Comparison of ENCODE assay signal across 11 cellular contexts in the genomic region with DNA sequence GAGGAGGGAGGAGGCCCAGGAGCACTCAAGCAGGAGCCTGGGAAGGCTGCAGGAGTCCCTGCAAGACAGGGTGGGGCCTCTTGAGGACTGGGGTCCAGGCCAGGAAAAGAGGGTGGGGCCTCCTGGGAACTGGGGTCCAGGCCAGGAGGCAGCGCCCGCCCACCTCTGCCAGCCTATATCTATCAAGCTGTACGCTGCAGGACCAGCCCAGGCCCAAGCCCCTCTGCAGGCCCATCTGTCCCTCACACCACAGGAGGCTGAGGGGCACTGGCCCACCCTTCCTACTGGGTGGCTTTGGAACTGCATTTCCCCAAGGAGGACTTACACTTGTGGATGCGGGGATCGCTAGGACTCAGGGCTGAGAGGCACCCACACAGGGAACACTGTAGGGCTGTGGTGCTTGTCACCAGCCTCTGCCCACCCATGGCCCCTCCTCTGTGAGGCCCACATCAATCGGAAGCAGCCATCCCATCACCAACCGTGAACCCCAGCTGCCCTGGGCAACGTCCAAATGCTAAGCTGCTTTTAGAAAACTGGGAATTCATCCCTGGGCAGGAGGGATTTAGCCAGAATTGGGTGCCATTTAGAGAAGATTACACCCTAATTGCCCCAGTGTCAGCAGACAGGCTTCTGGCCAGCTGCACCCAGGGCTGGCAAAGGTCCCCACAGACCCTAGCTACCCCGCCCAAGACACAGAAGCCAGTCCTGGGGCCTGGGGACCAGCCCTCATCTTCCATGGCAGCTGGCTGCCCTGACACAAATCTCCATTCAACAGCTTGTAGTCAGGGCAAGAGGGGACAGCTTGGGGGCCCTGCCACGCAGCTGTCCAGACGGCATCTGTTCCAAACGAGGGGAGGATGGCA. TPM values are rescaled to one million over a fixed set of nuclear protein-coding genes. Genes with fewer than 3 reads are reported as not detected.
DNase-seq lines count a peak whose midpoint lies in the region; TF ChIP-seq lines count a peak whose summit lies in the region.
"Had no signal": no experiment of that assay in that cellular context is flagged by ENCODE, and none has a peak within 500 bp of the region (broad histone marks: within the 10 kb centered on the region; RNA-seq: fewer than 3 reads in every experiment).

No MANE protein-coding gene starts in this region.

- peaks cover 49% of the 10 kb centered on the region for H3K4me1 Mint-ChIP-seq in glutamatergic neuron (ENCODE audit: low read depth, unreplicated experiment)

- DNase-seq in BE2C: peak; percentile 54
- DNase-seq in NCI-H82 (lab: John Stamatoyannopoulos, UW): peak; percentile 94
- peak; percentile 63 for DNase-seq in glutamatergic neuron
- peak; percentile 30 for DNase-seq in osteoblast (ENCODE audit: insufficient read length, low spot score, missing footprints)
- no peak for DNase-seq in 8988T
- no peak for DNase-seq in GM19238 (ENCODE audit: insufficient read length, low spot score)
- DNase-seq in NCI-H2029 (lab: John Stamatoyannopoulos, UW): no peak
- no peak for DNase-seq in DMS153 (lab: John Stamatoyannopoulos, UW)
- DNase-seq: central memory CD4-positive, alpha-beta T cell; naive B cell; stimulated activated CD4-positive, alpha-beta T cell treated with anti-CD3 and anti-CD28 coated beads, Interleukin-4, amount 100 ng/mL, for 1 hour had no signal

- H4K20me1 ChIP-seq in osteoblast (ENCODE audit: insufficient read depth, low read length): peaks cover 52% of the 10 kb centered on the region

- H3K79me2 ChIP-seq in osteoblast (ENCODE audit: insufficient read depth, low read length): peaks cover 96% of the 10 kb centered on the region

- H3K27ac ChIP-seq in osteoblast (ENCODE audit: low read depth, low read length): no peak overlapping the region

- H3K27ac Mint-ChIP-seq in glutamatergic neuron (ENCODE audit: unreplicated experiment): peak overlapping the region; percentile 90

- H3K36me3 ChIP-seq in BE2C: no peaks in the 10 kb centered on the region; the same call in 1 of the 2 replicates
- H3K36me3 ChIP-seq in osteoblast (ENCODE audit: insufficient read depth, low read length): no peaks in the 10 kb centered on the region

- peaks cover 4% of the 10 kb centered on the region for H3K36me3 Mint-ChIP-seq in glutamatergic neuron (ENCODE audit: unreplicated experiment)
- H3K36me3 Mint-ChIP-seq: naive B cell had no signal

- H3K9me3 Mint-ChIP-seq in glutamatergic neuron (ENCODE audit: unreplicated experiment): peaks cover 20% of the 10 kb centered on the region
- H3K9me3 Mint-ChIP-seq: naive B cell had no signal

- H3K4me2 ChIP-seq in osteoblast (ENCODE audit: insufficient read depth, low read length): no peak overlapping the region

- no peaks in the 10 kb centered on the region for H3K27me3 ChIP-seq in BE2C
- no peaks in the 10 kb centered on the region for H3K27me3 ChIP-seq in osteoblast (ENCODE audit: insufficient read depth, low read length)

- H3K27me3 Mint-ChIP-seq in glutamatergic neuron (ENCODE audit: unreplicated experiment): peaks cover 10% of the 10 kb centered on the region
- H3K27me3 Mint-ChIP-seq: naive B cell had no signal

- H2AFZ ChIP-seq in osteoblast (ENCODE audit: low read length): no peak overlapping the region

- peak overlapping the region; percentile 49 for H3K4me3 Mint-ChIP-seq in glutamatergic neuron (ENCODE audit: unreplicated experiment)

- H3K9me3 ChIP-seq in BE2C: no peaks in the 10 kb centered on the region
- H3K9me3 ChIP-seq in osteoblast (ENCODE audit: low read depth, low read length): no peaks in the 10 kb centered on the region

- H3K4me3 ChIP-seq in BE2C (ENCODE audit: low read depth, low read length): no peak overlapping the region
- no peak overlapping the region for H3K4me3 ChIP-seq in osteoblast (ENCODE audit: insufficient read depth, low read length)

- 0 out of 2 replicates have a peak, but pooled peaks have one; percentile 6 for TF ChIP-seq CTCF in BE2C (IDR thresholded peaks at IDR 0.05; ENCODE audit: low read depth, low read length)
- TF ChIP-seq CTCF in glutamatergic neuron (IDR thresholded peaks at IDR 0.05; ENCODE audit: partially characterized antibody, unreplicated experiment): peak; percentile 18
- no peak for TF ChIP-seq CTCF in osteoblast (IDR thresholded peaks at IDR 0.05; ENCODE audit: extremely low read depth, low read depth, low read length)

- H3K4me1 ChIP-seq in BE2C: peaks cover 15% of the 10 kb centered on the region; the same call in 1 of the 2 replicates
- peaks cover 36% of the 10 kb centered on the region for H3K4me1 ChIP-seq in osteoblast (ENCODE audit: insufficient read depth, low read length)

RNA-seq across cellular contexts. Expression of a gene that starts 15.3 kb away (rescaled TPM):
- 49.5 TPM for polyA plus RNA-seq in BE2C (2012; ENCODE audit: insufficient read depth, insufficient read length, low read depth)
- total RNA-seq in glutamatergic neuron (ENCODE audit: unreplicated experiment): 43.7 TPM
- total RNA-seq in osteoblast: 31.8 and 33.3 TPM in 2 replicates

Comparison
In these comparisons a context has a peak if more than half of its experiments do, and no peak if none do; other contexts are left out.
1. DNase-seq: peak in BE2C (single experiment), NCI-H82 (single experiment), glutamatergic neuron (single experiment) and osteoblast (single experiment); none in 8988T (single experiment), GM19238 (single experiment), NCI-H2029 (single experiment) and DMS153 (single experiment).